ENCODE assay signal across 16 cellular contexts in the genomic region with DNA sequence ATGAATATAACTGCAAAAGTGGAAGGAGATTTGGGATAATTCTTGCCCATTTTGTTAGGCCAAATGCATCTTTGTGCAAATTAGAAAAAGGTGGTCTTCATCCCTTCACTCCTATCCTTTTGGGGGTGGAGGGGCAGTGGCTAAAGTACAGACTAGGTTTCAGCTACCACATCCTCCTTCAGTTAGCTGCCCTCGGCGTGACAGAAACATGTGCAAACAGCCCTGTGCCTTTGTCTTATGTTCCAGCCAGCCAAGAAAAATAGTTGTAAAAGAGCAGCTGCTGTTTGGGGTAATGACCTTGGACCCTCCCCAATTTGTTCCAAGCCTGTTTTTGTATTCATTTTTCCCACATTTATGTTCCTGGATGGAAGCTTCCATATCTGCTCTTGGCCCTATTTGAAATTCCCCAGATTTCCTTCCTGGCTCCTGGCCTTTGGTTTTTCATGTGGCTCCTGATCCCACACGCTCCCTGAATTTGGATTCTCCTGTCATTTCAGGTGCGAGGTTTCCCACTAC. TPM values are rescaled to one million over a fixed set of nuclear protein-coding genes. Genes with fewer than 3 reads are reported as not detected.
A peak's percentile ranks its signal among the peaks of the same experiment; 100 is the strongest.
DNase-seq lines count a peak whose midpoint lies in the region; ATAC-seq, FAIRE-seq and TF ChIP-seq lines count a peak whose summit lies in the region.
"Had no signal": no experiment of that assay in that cellular context is flagged by ENCODE, and none has a peak within 500 bp of the region (broad histone marks: within the 10 kb centered on the region; RNA-seq: fewer than 3 reads in every experiment).

No MANE protein-coding gene starts in this region.

- no peaks in the 10 kb centered on the region for H3K36me3 ChIP-seq in endothelial cell of umbilical vein (ENCODE audit: control insufficient read depth in 2 of 2, extremely low read depth in 1 of 2, insufficient read depth in 2 of 2, low read length in 2 of 2)
- H3K36me3 ChIP-seq in urinary bladder (ENCODE audit: insufficient read depth), result no peaks in the 10 kb centered on the region
- H3K36me3 ChIP-seq in small intestine (ENCODE audit: control insufficient read depth in 2 of 2, insufficient read depth in 2 of 2, low read length in 2 of 2), result no peaks in the 10 kb centered on the region
- H3K36me3 ChIP-seq in A673 (ENCODE audit: insufficient read depth, low read length, poor library complexity, severe bottlenecking), result no peaks in the 10 kb centered on the region
- H3K36me3 ChIP-seq: left ventricle myocardium inferior, suprapubic skin had no signal

- H3K4me3 ChIP-seq in endothelial cell of umbilical vein (replicated peaks in 1 of 3; ENCODE audit: insufficient read depth in 1 of 3, low read depth in 1 of 3, low read length in 3 of 3) (no peak overlapping the region), urinary bladder (ENCODE audit: low read depth, low read length) (no peak overlapping the region), small intestine (ENCODE audit: low read depth in 1 of 2, low read length in 2 of 2) (no peak overlapping the region), A673 (ENCODE audit: low read depth, low read length, poor library complexity, severe bottlenecking) (no peak overlapping the region)
- H3K4me3 ChIP-seq: left ventricle myocardium inferior, suprapubic skin had no signal

- BruUV-seq in endothelial cell of umbilical vein (replicated peaks; lab: Mats Ljungman, UMichigan), result no TSS peak
- BruUV-seq in A673 (replicated peaks; lab: Mats Ljungman, UMichigan), result no TSS peak

- H3K79me2 ChIP-seq in endothelial cell of umbilical vein (ENCODE audit: control insufficient read depth, insufficient read depth, low read length), result no peaks in the 10 kb centered on the region

- peaks cover 0 to 5% of the 10 kb centered on the region in 2 experiments for H3K27me3 ChIP-seq in endothelial cell of umbilical vein (ENCODE audit: control insufficient read depth in 2 of 2, insufficient read depth in 2 of 2, low read length in 2 of 2)
- H3K27me3 ChIP-seq in small intestine (ENCODE audit: control insufficient read depth in 2 of 2, insufficient read depth in 2 of 2, low read length in 2 of 2), result no peaks in the 10 kb centered on the region
- H3K27me3 ChIP-seq in A673 (replicated peaks; ENCODE audit: insufficient read depth, low read depth, low read length, poor library complexity), result no peaks in the 10 kb centered on the region
- H3K27me3 ChIP-seq: suprapubic skin had no signal

- no peak for TF ChIP-seq POLR2A in endothelial cell of umbilical vein (IDR thresholded peaks at IDR 0.05; ENCODE audit: low read depth, low read length)

- H3K9me1 ChIP-seq in endothelial cell of umbilical vein (replicated peaks; ENCODE audit: control insufficient read depth, extremely low read depth, insufficient read depth, low read length), result no peaks in the 10 kb centered on the region

- dilution Hi-C loops in endothelial cell of umbilical vein (cut with MboI; ENCODE audit: extremely low pct_ligation_motif_present, low sequenced_read_pairs), result no loop called here

- no peaks in the 10 kb centered on the region for H3K4me1 ChIP-seq in endothelial cell of umbilical vein (ENCODE audit: control insufficient read depth, extremely low read depth, insufficient read depth, low read length)
- no peaks in the 10 kb centered on the region for H3K4me1 ChIP-seq in urinary bladder (ENCODE audit: insufficient read depth)
- no peaks in the 10 kb centered on the region for H3K4me1 ChIP-seq in small intestine (ENCODE audit: control insufficient read depth in 2 of 2, insufficient read depth in 1 of 2, low read depth in 1 of 2, low read length in 1 of 2)
- no peaks in the 10 kb centered on the region for H3K4me1 ChIP-seq in A673 (ENCODE audit: insufficient read depth, low read length, poor library complexity, severe bottlenecking)
- H3K4me1 ChIP-seq: suprapubic skin had no signal

- no peaks in the 10 kb centered on the region for H3K9me3 ChIP-seq in endothelial cell of umbilical vein (replicated peaks; ENCODE audit: control insufficient read depth, insufficient read depth, low read length)
- H3K9me3 ChIP-seq in small intestine (ENCODE audit: control insufficient read depth, low read depth), result no peaks in the 10 kb centered on the region
- H3K9me3 ChIP-seq in A673 (ENCODE audit: low read depth, low read length, poor library complexity, severe bottlenecking), result no peaks in the 10 kb centered on the region
- H3K9me3 ChIP-seq: left ventricle myocardium inferior, SK-N-SH, suprapubic skin had no signal

- TF ChIP-seq CTCF in endothelial cell of umbilical vein (IDR thresholded peaks at IDR 0.05; ENCODE audit: extremely low read depth in 1 of 2, insufficient read depth in 1 of 2, low read depth in 1 of 2, low read length in 2 of 2) (no peak), A673 (conservative IDR thresholded peaks at IDR 0.05; ENCODE audit: low read depth, low read length) (no peak)

- POLR2A ChIA-PET in endothelial cell of umbilical vein (lab: Charles Lee), result no interaction called here
- POLR2A ChIA-PET in A673 (lab: Charles Lee; ENCODE audit: low non-redundant PET), result no interaction called here

- intact Hi-C loops in Right ventricle myocardium superior (cut with DNase I), result no loop called here
- intact Hi-C loops in Right ventricle myocardium inferior (cut with DNase I), result no loop called here
- intact Hi-C loops in endothelial cell of umbilical vein (cut with micrococcal nuclease), result loop anchor here (1.0 kb wide), 1 partner anchor 12 kb away; no protein-coding TSS in a partner anchor
- intact Hi-C loops in A673 (cut with micrococcal nuclease; ENCODE audit: unreplicated experiment), result no loop called here

- CTCF ChIA-PET in endothelial cell of umbilical vein (lab: Charles Lee) (interaction anchor here (0.9 kb wide), 1 partner anchor 12 kb away, joined by 3 read pairs; no protein-coding TSS in a partner anchor), A673 (lab: Charles Lee) (no interaction called here)

- no peaks in the 10 kb centered on the region for H4K20me1 ChIP-seq in endothelial cell of umbilical vein (replicated peaks; ENCODE audit: control insufficient read depth, extremely low read depth, insufficient read depth, low read length)

- WGBS in urinary bladder, result 55% methylated on average over 4 of the region's 4 CpGs
- 37 to 58% (median 57%) methylated on average over 4 of the region's 4 CpGs for WGBS in small intestine, 3 donors

- FAIRE-seq in endothelial cell of umbilical vein (lab: Jason Lieb, UNC), result no peak
- no peak for FAIRE-seq in small intestine (lab: Jason Lieb, UNC)
- FAIRE-seq: colon had no signal

- ATAC-seq in Right ventricle myocardium superior (ENCODE audit: poor library complexity) (peak; percentile 32), Right ventricle myocardium inferior (no peak), HG03342 (IDR thresholded peaks at IDR 0.05; ENCODE audit: unreplicated experiment) (no peak)

- no peak overlapping the region for H3K9ac ChIP-seq in endothelial cell of umbilical vein (replicated peaks; ENCODE audit: extremely low read depth, insufficient read depth, low read length)
- H3K9ac ChIP-seq: SK-N-SH had no signal

- no peak overlapping the region for H2AFZ ChIP-seq in endothelial cell of umbilical vein (ENCODE audit: low read depth, low read length)

- H3K27ac ChIP-seq in endothelial cell of umbilical vein (ENCODE audit: insufficient read depth, low read depth, low read length) (no peak overlapping the region), urinary bladder (ENCODE audit: low read depth) (peak overlapping the region; percentile 66), small intestine (ENCODE audit: low read depth in 1 of 2, low read length in 1 of 2) (no peak overlapping the region), A673 (ENCODE audit: low read depth, low read length, poor library complexity, severe bottlenecking) (no peak overlapping the region)
- H3K27ac ChIP-seq: left ventricle myocardium inferior, suprapubic skin had no signal

- no peak overlapping the region for H3K4me2 ChIP-seq in endothelial cell of umbilical vein (ENCODE audit: insufficient read depth, low read length)
- H3K4me2 ChIP-seq: SK-N-SH had no signal

- DNase-seq in Right ventricle myocardium superior, result no peak
- DNase-seq in Right ventricle myocardium inferior (ENCODE audit: missing footprints), result no peak
- DNase-seq in NCI-H510A treated with DMSO at 0.1 percent for 48 hours (lab: John Stamatoyannopoulos, UW), result peak; percentile 64
- peak; percentile 17 for DNase-seq in endothelial cell of umbilical vein (ENCODE audit: low read depth, low spot score)
- DNase-seq in small intestine, result no peak
- no peak for DNase-seq in A673 (ENCODE audit: low spot score)
- DNase-seq: activated CD4-positive, alpha-beta T cell treated with anti-CD3 and anti-CD28 coated beads for 48 hours; activated naive CD4-positive, alpha-beta T cell treated with anti-CD3 and anti-CD28 coated beads, Interleukin-2, amount 50 U/mL, for 16 hours; foreskin melanocyte; left ventricle myocardium inferior; NCI-H446 treated with DMSO at 0.1 percent for 48 hours; SK-N-SH had no signal

TF ChIP-seq in endothelial cell of umbilical vein, 7 proteins besides CTCF, POLR2A, EP300 and RAD21 (continues in another document):
- TF ChIP-seq, protein P1, sequence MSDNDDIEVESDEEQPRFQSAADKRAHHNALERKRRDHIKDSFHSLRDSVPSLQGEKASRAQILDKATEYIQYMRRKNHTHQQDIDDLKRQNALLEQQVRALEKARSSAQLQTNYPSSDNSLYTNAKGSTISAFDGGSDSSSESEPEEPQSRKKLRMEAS (IDR thresholded peaks at IDR 0.05; ENCODE audit: insufficient read depth, insufficient read length), result no peak
- TF ChIP-seq GATA2 (IDR thresholded peaks at IDR 0.05; ENCODE audit: insufficient read depth, insufficient read length, low read depth, low read length), result no peak
- TF ChIP-seq EZH2 (IDR thresholded peaks at IDR 0.05; ENCODE audit: borderline replicate concordance, low read depth, low read length, severe bottlenecking), result no peak
- no peak for TF ChIP-seq JUN (IDR thresholded peaks at IDR 0.05; ENCODE audit: borderline replicate concordance, insufficient read depth, insufficient read length, low read depth)
- no peak for TF ChIP-seq POLR2AphosphoS5 (IDR thresholded peaks at IDR 0.05; ENCODE audit: insufficient read depth, low read depth, low read length)
- TF ChIP-seq MYC (IDR thresholded peaks at IDR 0.05; ENCODE audit: low read depth, low read length), result no peak

RNA-seq across cellular contexts. Expression of gene LGALS8, which starts 8.3 kb away (rescaled TPM):
- 78.2 TPM for total RNA-seq in Right ventricle myocardium superior
- total RNA-seq in Right ventricle myocardium inferior, result 92.3 TPM
- total RNA-seq in endothelial cell of umbilical vein, result 48.1 and 49.9 TPM in 2 replicates
- polyA plus RNA-seq in endothelial cell of umbilical vein, result 36.7 and 45.6 TPM in 2 replicates
- 29.1 and 32.0 TPM in 2 replicates for polyA plus RNA-seq in endothelial cell of umbilical vein (2011; cell fraction: cytosol; rRNA removed)
- polyA plus RNA-seq in endothelial cell of umbilical vein (2011; cell fraction: nucleus; rRNA removed), result 231 and 232 TPM in 2 replicates
- polyA plus RNA-seq in endothelial cell of umbilical vein (2012), result 50.2 and 63.4 TPM in 2 replicates
- 76.5 and 88.2 TPM in 2 replicates for polyA minus RNA-seq in endothelial cell of umbilical vein
- not detected for polyA minus RNA-seq in endothelial cell of umbilical vein (2011; cell fraction: cytosol; rRNA and poly(A)+ RNA removed)
- 92.2 and 127 TPM in 2 replicates for polyA minus RNA-seq in endothelial cell of umbilical vein (2011; cell fraction: nucleus; rRNA and poly(A)+ RNA removed)
- total RNA-seq in urinary bladder, result 94.3 TPM
- 28.9 TPM for polyA plus RNA-seq in urinary bladder
- 10 to 100 TPM; 15.0 to 18.6 (median 17.4) TPM for polyA plus RNA-seq in small intestine
- total RNA-seq in A673 (2021), result 34.4 and 35.3 TPM in 2 replicates

Comparison
In these comparisons a context has a peak if more than half of its experiments do, and no peak if none do; other contexts are left out.
1. DNase-seq: peak in NCI-H510A treated with DMSO at 0.1 percent for 48 hours (single experiment) and endothelial cell of umbilical vein (single experiment); none in Right ventricle myocardium superior (single experiment), Right ventricle myocardium inferior (single experiment), small intestine (single experiment) and A673 (single experiment).